ENCODE assay signal across 8 cellular contexts in genomic region chr20:15895560-15896084, GRCh38.
DNase-seq lines count a peak whose midpoint lies in the region; ATAC-seq lines count a peak whose summit lies in the region.

No MANE protein-coding gene starts in this region.

- peaks cover 6 to 22% of the 10 kb centered on the region in 2 donors for H3K9me3 Mint-ChIP-seq in activated naive CD4-positive, alpha-beta T cell treated with anti-CD3 and anti-CD28 coated beads, Interleukin-2, amount 50 U/mL, for 72 hours

- ATAC-seq in activated naive CD4-positive, alpha-beta T cell treated with anti-CD3 and anti-CD28 coated beads, Interleukin-2, amount 50 U/mL, for 72 hours = peak; percentile 56 to 89
- ATAC-seq in HG02798 (IDR thresholded peaks at IDR 0.05; ENCODE audit: poor library complexity, unreplicated experiment) = peak; percentile 88

- DNase-seq in activated naive CD4-positive, alpha-beta T cell treated with anti-CD3 and anti-CD28 coated beads, Interleukin-2, amount 50 U/mL, for 72 hours (ENCODE audit: low spot score in 2 of 2) = no peak
- DNase-seq in activated naive CD4-positive, alpha-beta T cell treated with anti-CD3 and anti-CD28 coated beads, Interleukin-2, amount 50 U/mL, for 16 hours = no peak
- DNase-seq in KBM-7 (peak; percentile 1), ACHN (no peak), COLO668 (lab: John Stamatoyannopoulos, UW; ENCODE audit: unreplicated experiment) (no peak)
- DNase-seq in activated effector memory CD4-positive, alpha-beta T cell treated with anti-CD3 and anti-CD28 coated beads, Interleukin-2, amount 50 U/mL, for 16 hours = no peak

- in situ Hi-C loops in KBM-7 (cut with MboI; ENCODE audit: low pct_unique_long_range_greater_than_20kb, low sequenced_read_pairs) (no loop called here), ACHN (cut with HindIII; ENCODE audit: low pct_ligation_motif_present, low pct_unique_long_range_greater_than_20kb, low sequenced_read_pairs) (no loop called here)

- no peak overlapping the region for H3K27ac Mint-ChIP-seq in activated naive CD4-positive, alpha-beta T cell treated with anti-CD3 and anti-CD28 coated beads, Interleukin-2, amount 50 U/mL, for 72 hours

- peak overlapping the region; percentile 48 for H3K27ac ChIP-seq in temporal lobe (ENCODE audit: low read depth, low read length)

- H3K36me3 Mint-ChIP-seq in activated naive CD4-positive, alpha-beta T cell treated with anti-CD3 and anti-CD28 coated beads, Interleukin-2, amount 50 U/mL, for 72 hours = peaks cover 0 to 6% of the 10 kb centered on the region in 2 donors
